ENCODE assay signal across 9 cellular contexts in genomic region chr1:158177705-158178450, GRCh38. TPM values are rescaled to one million over a fixed set of nuclear protein-coding genes. Genes with fewer than 3 reads are reported as not detected.
DNase-seq lines count a peak whose midpoint lies in the region; ATAC-seq and TF ChIP-seq lines count a peak whose summit lies in the region.
"Had no signal": no experiment of that assay in that cellular context is flagged by ENCODE, and none has a peak within 500 bp of the region (broad histone marks: within the 10 kb centered on the region; RNA-seq: fewer than 3 reads in every experiment).

No MANE protein-coding gene starts in this region.

- CTCF ChIA-PET in activated CD8-positive, alpha-beta memory T cell treated with anti-CD3 and anti-CD28 coated beads, Interleukin-2, amount 10 ng/mL, durations not matched to agents 7 days and 5 days (lab: Charles Lee): no interaction called here

- peaks cover 15% of the 10 kb centered on the region for H3K4me1 ChIP-seq in muscle layer of colon (ENCODE audit: insufficient read depth, low read length)

- DNase-seq in DMS153 treated with DMSO at 0.1 percent for 48 hours (lab: John Stamatoyannopoulos, UW; ENCODE audit: unreplicated experiment): peak; percentile 59
- DNase-seq in LHCN-M2 (ENCODE audit: low read depth): peak; percentile 64
- no peak for DNase-seq in activated CD8-positive, alpha-beta memory T cell treated with anti-CD3 and anti-CD28 coated beads, Interleukin-2, amount 10 ng/mL, durations not matched to agents 7 days and 5 days
- peak; percentile 46 for DNase-seq in fibroblast of mammary gland (ENCODE audit: low read depth)
- DNase-seq in superior temporal gyrus (ENCODE audit: extremely low spot score): peak; percentile 52

- H3K36me3 ChIP-seq in muscle layer of colon (ENCODE audit: insufficient read depth, low read length): no peaks in the 10 kb centered on the region

- peaks cover 84% of the 10 kb centered on the region for H3K27me3 Mint-ChIP-seq in activated CD8-positive, alpha-beta memory T cell treated with anti-CD3 and anti-CD28 coated beads, Interleukin-2, amount 10 ng/mL, durations not matched to agents 7 days and 5 days

- no peak overlapping the region for H3K27ac ChIP-seq in muscle layer of colon (ENCODE audit: low read depth, low read length)
- H3K27ac ChIP-seq: HL-60 had no signal

- H3K4me3 ChIP-seq in fibroblast of mammary gland (ENCODE audit: control insufficient read depth, low read depth, low read length) (peak overlapping the region; percentile 29), muscle layer of colon (ENCODE audit: low read depth in 1 of 2, low read length in 2 of 2) (peak overlapping the region; percentile 21 to 29)

- H3K4me3 Mint-ChIP-seq in activated CD8-positive, alpha-beta memory T cell treated with anti-CD3 and anti-CD28 coated beads, Interleukin-2, amount 10 ng/mL, durations not matched to agents 7 days and 5 days: no peak overlapping the region

- H3K9me3 Mint-ChIP-seq in activated CD8-positive, alpha-beta memory T cell treated with anti-CD3 and anti-CD28 coated beads, Interleukin-2, amount 10 ng/mL, durations not matched to agents 7 days and 5 days (ENCODE audit: low read depth): no peaks in the 10 kb centered on the region

- TF ChIP-seq CTCF in fibroblast of mammary gland (conservative IDR thresholded peaks at IDR 0.05; ENCODE audit: control insufficient read depth, insufficient read depth, low read depth, low read length): no peak

- no peaks in the 10 kb centered on the region for H3K36me3 Mint-ChIP-seq in activated CD8-positive, alpha-beta memory T cell treated with anti-CD3 and anti-CD28 coated beads, Interleukin-2, amount 10 ng/mL, durations not matched to agents 7 days and 5 days

- peak; percentile 69 for ATAC-seq in activated CD8-positive, alpha-beta memory T cell treated with anti-CD3 and anti-CD28 coated beads, Interleukin-2, amount 10 ng/mL, durations not matched to agents 7 days and 5 days
- ATAC-seq in GM18873 (IDR thresholded peaks at IDR 0.05; ENCODE audit: low FRiP score, unreplicated experiment) (no peak), GM21360 (IDR thresholded peaks at IDR 0.05; ENCODE audit: unreplicated experiment) (no peak)

- H3K9ac ChIP-seq in muscle layer of colon (ENCODE audit: low read length): no peak overlapping the region

- peaks cover 12 to 29% of the 10 kb centered on the region in 2 donors for H3K27me3 ChIP-seq in muscle layer of colon (ENCODE audit: control insufficient read depth in 1 of 2, insufficient read depth in 2 of 2, low read length in 2 of 2)

- H3K9me3 ChIP-seq in muscle layer of colon (ENCODE audit: low read length): no peaks in the 10 kb centered on the region

- no peak overlapping the region for H3K27ac Mint-ChIP-seq in activated CD8-positive, alpha-beta memory T cell treated with anti-CD3 and anti-CD28 coated beads, Interleukin-2, amount 10 ng/mL, durations not matched to agents 7 days and 5 days

- H3K4me1 Mint-ChIP-seq in activated CD8-positive, alpha-beta memory T cell treated with anti-CD3 and anti-CD28 coated beads, Interleukin-2, amount 10 ng/mL, durations not matched to agents 7 days and 5 days: peaks cover 9% of the 10 kb centered on the region

RNA-seq across cellular contexts. Expression of gene CD1D, which starts 2.8 kb away (rescaled TPM):
- 0.11 TPM in 1 of 2 replicates, not detected in the other for total RNA-seq in LHCN-M2 (2014; rRNA removed)
- not detected for polyA plus RNA-seq in LHCN-M2 (2012)
- total RNA-seq in activated CD8-positive, alpha-beta memory T cell treated with anti-CD3 and anti-CD28 coated beads, Interleukin-2, amount 10 ng/mL, durations not matched to agents 7 days and 5 days: not detected
